ENCODE assay signal across 11 cellular contexts in the genomic region with DNA sequence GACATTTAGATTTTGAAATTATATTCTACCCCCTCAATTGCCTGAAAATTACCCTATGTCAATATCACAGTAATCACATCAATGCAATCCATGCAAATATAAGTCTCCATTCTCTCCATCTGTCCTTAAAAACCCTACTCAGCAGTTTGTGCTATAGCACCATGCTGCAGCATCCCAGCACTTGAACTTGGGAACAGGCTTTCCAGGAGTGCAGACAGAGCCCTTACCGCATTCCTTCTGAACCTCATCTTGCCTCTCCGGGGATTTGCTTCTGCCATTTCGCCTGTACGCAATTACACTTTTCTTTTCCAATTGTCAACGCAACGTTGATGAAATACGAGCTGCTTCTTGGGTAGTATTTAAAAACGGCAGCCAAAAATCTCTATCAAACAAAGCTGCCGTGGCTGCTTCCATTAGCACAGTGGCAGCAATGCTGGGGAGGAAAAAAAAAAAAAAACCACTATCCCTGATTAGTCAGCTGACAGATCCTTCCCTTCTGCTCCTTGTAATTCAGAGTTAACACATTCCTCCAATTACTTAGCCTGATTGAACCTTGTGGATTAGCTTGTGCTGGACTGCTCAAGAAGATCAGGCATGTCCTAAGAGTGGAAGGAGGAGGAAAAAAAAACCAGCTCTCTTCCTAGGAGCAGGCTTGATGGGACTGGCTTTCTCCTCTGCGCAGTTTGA.
DNase-seq lines count a peak whose midpoint lies in the region; TF ChIP-seq lines count a peak whose summit lies in the region.
"Had no signal": no experiment of that assay in that cellular context is flagged by ENCODE, and none has a peak within 500 bp of the region (broad histone marks: within the 10 kb centered on the region; RNA-seq: fewer than 3 reads in every experiment).

No MANE protein-coding gene starts in this region.

- H2AFZ ChIP-seq in parathyroid adenoma, result peak overlapping the region; percentile 16
- no peak overlapping the region for H2AFZ ChIP-seq in SK-N-SH (ENCODE audit: low read depth)

- H3K4me2 ChIP-seq in parathyroid adenoma (ENCODE audit: low read length) (peak overlapping the region; percentile 31), SK-N-SH (no peak overlapping the region)

- H3K27ac ChIP-seq in parathyroid adenoma (no peak overlapping the region), SK-N-SH (ENCODE audit: low read depth in 2 of 2, low read length in 1 of 2) (no peak overlapping the region)

- no peaks in the 10 kb centered on the region for H3K27me3 ChIP-seq in parathyroid adenoma (ENCODE audit: control insufficient read depth, insufficient read depth, low read length)
- H3K27me3 ChIP-seq in SK-N-SH (ENCODE audit: insufficient read depth), result no peaks in the 10 kb centered on the region; the same call in 1 of the 2 replicates

- no peaks in the 10 kb centered on the region for H3K9me2 ChIP-seq in SK-N-SH

- H3K79me2 ChIP-seq in parathyroid adenoma, result no peaks in the 10 kb centered on the region
- H3K79me2 ChIP-seq in SK-N-SH (ENCODE audit: insufficient read depth), result no peaks in the 10 kb centered on the region

- no peaks in the 10 kb centered on the region for H3F3A ChIP-seq in SK-N-SH (replicated peaks; ENCODE audit: insufficient read depth)

- TF ChIP-seq CTCF in parathyroid adenoma (IDR thresholded peaks at IDR 0.05), result no peak
- no peak for TF ChIP-seq CTCF in GM10266 (IDR thresholded peaks at IDR 0.05; ENCODE audit: control insufficient read depth, insufficient read depth, low read depth, missing control alignments)
- TF ChIP-seq CTCF in SK-N-SH (IDR thresholded peaks at IDR 0.05), result no peak

- H3K4me3 ChIP-seq in parathyroid adenoma (ENCODE audit: low read depth, low read length) (no peak overlapping the region), SK-N-SH (ENCODE audit: low read depth in 2 of 2, low read length in 1 of 2) (no peak overlapping the region)

- H3K4me1 ChIP-seq in parathyroid adenoma (no peaks in the 10 kb centered on the region), SK-N-SH (ENCODE audit: control insufficient read depth in 1 of 2, insufficient read depth in 2 of 2, low read depth in 1 of 2, low read length in 1 of 2) (no peaks in the 10 kb centered on the region)

- H3K9ac ChIP-seq in parathyroid adenoma (no peak overlapping the region), SK-N-SH (no peak overlapping the region)

- no peaks in the 10 kb centered on the region for H3K36me3 ChIP-seq in parathyroid adenoma (ENCODE audit: control insufficient read depth, insufficient read depth, low read length)
- no peaks in the 10 kb centered on the region for H3K36me3 ChIP-seq in SK-N-SH (replicated peaks in 1 of 2; ENCODE audit: control insufficient read depth in 1 of 2, insufficient read depth in 2 of 2, low read length in 1 of 2)

- H3K9me3 ChIP-seq in parathyroid adenoma (ENCODE audit: control insufficient read depth, low read length) (no peaks in the 10 kb centered on the region), SK-N-SH (no peaks in the 10 kb centered on the region)

- POLR2A ChIA-PET in SK-N-SH (lab: Yijun Ruan, JAX), result no interaction called here

- no peak for TF ChIP-seq RAD21 in SK-N-SH (IDR thresholded peaks at IDR 0.05; ENCODE audit: low read length)

- H4K20me1 ChIP-seq in SK-N-SH (ENCODE audit: insufficient read depth), result no peaks in the 10 kb centered on the region

- 24% methylated on average over 10 of the region's 10 CpGs for WGBS in SK-N-SH (ENCODE audit: low lambda C conversion rate)

- TF ChIP-seq EP300 in SK-N-SH (IDR thresholded peaks at IDR 0.05; ENCODE audit: borderline replicate concordance in 1 of 2, low read depth in 1 of 2, low read length in 1 of 2), result no peak

- CTCF ChIA-PET in SK-N-SH (lab: Yijun Ruan, JAX), result no interaction called here

- DNase-seq in GM03348 (ENCODE audit: low spot score) (peak; percentile 2), SK-N-DZ (ENCODE audit: low spot score) (peak; percentile 1), globus pallidus (ENCODE audit: low spot score) (peak; percentile 3), GM10266 (ENCODE audit: extremely low spot score) (no peak), SK-N-SH (no peak), kidney glomerular epithelial cell (lab: John Stamatoyannopoulos, UW) (no peak), NCI-H187 treated with DMSO at 0.1 percent for 48 hours (lab: John Stamatoyannopoulos, UW) (no peak)
- DNase-seq: activated CD4-positive, alpha-beta memory T cell treated with anti-CD3 and anti-CD28 coated beads for 36 hours; CD4-positive, alpha-beta T cell; NCI-H748 treated with DMSO at 0.1 percent for 48 hours had no signal

TF ChIP-seq in SK-N-SH, 30 proteins besides CTCF, POLR2A, EP300 and RAD21:
- TF ChIP-seq GABPA (IDR thresholded peaks at IDR 0.05; ENCODE audit: low read depth) (no peak), CHD2 (IDR thresholded peaks at IDR 0.05; ENCODE audit: low read length, partially characterized antibody) (no peak), RXRA (IDR thresholded peaks at IDR 0.05; ENCODE audit: borderline replicate concordance, low read depth) (no peak), MEF2A (IDR thresholded peaks at IDR 0.05; ENCODE audit: borderline replicate concordance, low read depth) (no peak), TCF12 (IDR thresholded peaks at IDR 0.05) (no peak), TEAD4 (IDR thresholded peaks at IDR 0.05; ENCODE audit: borderline replicate concordance, insufficient read depth) (no peak)
- TF ChIP-seq, protein P1, sequence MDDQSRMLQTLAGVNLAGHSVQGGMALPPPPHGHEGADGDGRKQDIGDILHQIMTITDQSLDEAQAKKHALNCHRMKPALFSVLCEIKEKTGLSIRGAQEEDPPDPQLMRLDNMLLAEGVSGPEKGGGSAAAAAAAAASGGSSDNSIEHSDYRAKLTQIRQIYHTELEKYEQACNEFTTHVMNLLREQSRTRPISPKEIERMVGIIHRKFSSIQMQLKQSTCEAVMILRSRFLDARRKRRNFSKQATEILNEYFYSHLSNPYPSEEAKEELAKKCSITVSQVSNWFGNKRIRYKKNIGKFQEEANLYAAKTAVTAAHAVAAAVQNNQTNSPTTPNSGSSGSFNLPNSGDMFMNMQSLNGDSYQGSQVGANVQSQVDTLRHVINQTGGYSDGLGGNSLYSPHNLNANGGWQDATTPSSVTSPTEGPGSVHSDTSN (IDR thresholded peaks at IDR 0.05), result no peak
- TF ChIP-seq, protein P2, sequence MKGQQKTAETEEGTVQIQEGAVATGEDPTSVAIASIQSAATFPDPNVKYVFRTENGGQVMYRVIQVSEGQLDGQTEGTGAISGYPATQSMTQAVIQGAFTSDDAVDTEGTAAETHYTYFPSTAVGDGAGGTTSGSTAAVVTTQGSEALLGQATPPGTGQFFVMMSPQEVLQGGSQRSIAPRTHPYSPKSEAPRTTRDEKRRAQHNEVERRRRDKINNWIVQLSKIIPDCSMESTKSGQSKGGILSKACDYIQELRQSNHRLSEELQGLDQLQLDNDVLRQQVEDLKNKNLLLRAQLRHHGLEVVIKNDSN (IDR thresholded peaks at IDR 0.05; ENCODE audit: borderline replicate concordance, low read depth), result no peak
- TF ChIP-seq, protein P3, sequence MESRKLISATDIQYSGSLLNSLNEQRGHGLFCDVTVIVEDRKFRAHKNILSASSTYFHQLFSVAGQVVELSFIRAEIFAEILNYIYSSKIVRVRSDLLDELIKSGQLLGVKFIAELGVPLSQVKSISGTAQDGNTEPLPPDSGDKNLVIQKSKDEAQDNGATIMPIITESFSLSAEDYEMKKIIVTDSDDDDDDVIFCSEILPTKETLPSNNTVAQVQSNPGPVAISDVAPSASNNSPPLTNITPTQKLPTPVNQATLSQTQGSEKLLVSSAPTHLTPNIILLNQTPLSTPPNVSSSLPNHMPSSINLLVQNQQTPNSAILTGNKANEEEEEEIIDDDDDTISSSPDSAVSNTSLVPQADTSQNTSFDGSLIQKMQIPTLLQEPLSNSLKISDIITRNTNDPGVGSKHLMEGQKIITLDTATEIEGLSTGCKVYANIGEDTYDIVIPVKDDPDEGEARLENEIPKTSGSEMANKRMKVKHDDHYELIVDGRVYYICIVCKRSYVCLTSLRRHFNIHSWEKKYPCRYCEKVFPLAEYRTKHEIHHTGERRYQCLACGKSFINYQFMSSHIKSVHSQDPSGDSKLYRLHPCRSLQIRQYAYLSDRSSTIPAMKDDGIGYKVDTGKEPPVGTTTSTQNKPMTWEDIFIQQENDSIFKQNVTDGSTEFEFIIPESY (IDR thresholded peaks at IDR 0.05; ENCODE audit: borderline replicate concordance, low read depth), result no peak

Comparison
In these comparisons a context has a peak if more than half of its experiments do, and no peak if none do; other contexts are left out.
1. DNase-seq: peak in GM03348 (single experiment), SK-N-DZ (single experiment) and globus pallidus (single experiment); none in GM10266 (single experiment), SK-N-SH (single experiment), kidney glomerular epithelial cell (single experiment) and NCI-H187 treated with DMSO at 0.1 percent for 48 hours (single experiment).